ENCODE assay signal across 8 cellular contexts in genomic region chr17:7204828-7205461, GRCh38. TPM values are rescaled to one million over a fixed set of nuclear protein-coding genes. Genes with fewer than 3 reads are reported as not detected.
A peak's percentile ranks its signal among the peaks of the same experiment; 100 is the strongest.
DNase-seq lines count a peak whose midpoint lies in the region; ATAC-seq and TF ChIP-seq lines count a peak whose summit lies in the region.

No MANE protein-coding gene starts in this region.

- H3K4me1 Mint-ChIP-seq in GM23338: peaks cover 45% of the 10 kb centered on the region

- peak; percentile 75 for ATAC-seq in GM23338

- peak overlapping the region; percentile 91 for H3K27ac Mint-ChIP-seq in GM23338

- no peaks in the 10 kb centered on the region for H3K9me2 ChIP-seq in GM23338 (ENCODE audit: insufficient read depth)

- peaks cover 21% of the 10 kb centered on the region for H3F3A ChIP-seq in GM23338 (replicated peaks; ENCODE audit: low read depth)

- no peaks in the 10 kb centered on the region for H3K27me3 ChIP-seq in GM23338 (ENCODE audit: insufficient read depth)

- H3K4me2 ChIP-seq in GM23338: peak overlapping the region; percentile 89

- peaks cover 39% of the 10 kb centered on the region for H3K36me3 Mint-ChIP-seq in GM23338 (ENCODE audit: low read depth)

- H3K4me3 Mint-ChIP-seq in GM23338: peak overlapping the region; percentile 80

- H3K4me1 ChIP-seq in GM23338 (ENCODE audit: insufficient read depth): peaks cover 28% of the 10 kb centered on the region

- H4K20me1 ChIP-seq in GM23338 (replicated peaks; ENCODE audit: insufficient read depth): peaks cover 10% of the 10 kb centered on the region

- peak overlapping the region; percentile 55 for H3K4me3 ChIP-seq in GM23338
- H3K4me3 ChIP-seq in coronary artery: peak overlapping the region; percentile 76

- H2AFZ ChIP-seq in GM23338: no peak overlapping the region

- H3K9me3 Mint-ChIP-seq in GM23338: no peaks in the 10 kb centered on the region; the same call in 2 of the 3 replicates

- peaks cover 29% of the 10 kb centered on the region for H3K79me2 ChIP-seq in GM23338 (replicated peaks; ENCODE audit: insufficient read depth)

- H3K27ac ChIP-seq in GM23338 (ENCODE audit: low read depth) (peak overlapping the region; percentile 70), coronary artery (peak overlapping the region; percentile 57 to 70)

- peak; percentile 96 for DNase-seq in ELF-1 (ENCODE audit: low read depth, low spot score)
- peak; percentile 99 for DNase-seq in GM23338 (ENCODE audit: low spot score)
- peak; percentile 76 for DNase-seq in NCI-H1417 treated with DMSO at 0.1 percent for 48 hours (lab: John Stamatoyannopoulos, UW)
- DNase-seq in activated CD4-positive, alpha-beta T cell treated with anti-CD3 and anti-CD28 coated beads for 48 hours: peak; percentile 93
- DNase-seq in coronary artery (ENCODE audit: low spot score): peak; percentile 91
- peak; percentile 96 for DNase-seq in left kidney (ENCODE audit: low read depth, low spot score)
- peak; percentile 90 for DNase-seq in stimulated activated CD4-positive, alpha-beta T cell treated with anti-CD3 and anti-CD28 coated beads, Interleukin-1b, Interleukin-23, amount 100 ng/mL, for 48 hours
- no peak for DNase-seq in AML-193 (lab: John Stamatoyannopoulos, UW)

- peaks cover 10% of the 10 kb centered on the region for H3K27me3 Mint-ChIP-seq in GM23338 (ENCODE audit: insufficient read depth, low read depth, poor library complexity)

- no peak for TF ChIP-seq CTCF in GM23338 (conservative IDR thresholded peaks at IDR 0.05; ENCODE audit: low read depth in 2 of 2)
- TF ChIP-seq CTCF in coronary artery (IDR thresholded peaks at IDR 0.05): no peak

- H3K36me3 ChIP-seq in GM23338 (ENCODE audit: insufficient read depth): peaks cover 15% of the 10 kb centered on the region

TF ChIP-seq in GM23338, 12 proteins besides CTCF, POLR2A, EP300 and RAD21:
- peak; percentile 42; the same call in 1 of the 2 replicates for TF ChIP-seq POLR2AphosphoS5 (IDR thresholded peaks at IDR 0.05; ENCODE audit: low read depth)
- TF ChIP-seq CREB1 (CRISPR knock-in tag; IDR thresholded peaks at IDR 0.05; ENCODE audit: low read depth): peak; percentile 93
- TF ChIP-seq STAT1 (IDR thresholded peaks at IDR 0.05; ENCODE audit: unreplicated experiment): no peak

RNA-seq across cellular contexts. Expression of gene DLG4, which starts 14.7 kb away (rescaled TPM):
- 28.7 and 31.0 TPM in 2 replicates for total RNA-seq in GM23338 (2014; rRNA removed; shearing (Covaris generic))
- polyA plus RNA-seq in GM23338 (2016; fragmentation: Nextera tagmentation; extraction: Ambion mirVana): 7.7 and 11.1 TPM in 2 replicates

RNA-seq across cellular contexts. Expression of gene ACADVL, which starts 14.8 kb away (rescaled TPM):
- total RNA-seq in GM23338 (2014; rRNA removed; shearing (Covaris generic)): 108 and 152 TPM in 2 replicates
- polyA plus RNA-seq in GM23338 (2016; fragmentation: Nextera tagmentation; extraction: Ambion mirVana): 139 and 156 TPM in 2 replicates

RNA-seq across cellular contexts. Expression of gene ASGR1, which starts 25.8 kb away (rescaled TPM):
- total RNA-seq in GM23338 (2014; rRNA removed; shearing (Covaris generic)): 5.3 and 9.0 TPM in 2 replicates
- 5.9 and 8.3 TPM in 2 replicates for polyA plus RNA-seq in GM23338 (2016; fragmentation: Nextera tagmentation; extraction: Ambion mirVana)

RNA-seq across cellular contexts. Expression of gene DVL2, which starts 29.4 kb away (rescaled TPM):
- 53.9 and 80.6 TPM in 2 replicates for total RNA-seq in GM23338 (2014; rRNA removed; shearing (Covaris generic))
- polyA plus RNA-seq in GM23338 (2016; fragmentation: Nextera tagmentation; extraction: Ambion mirVana): 17.6 and 19.7 TPM in 2 replicates

RNA-seq across cellular contexts. Expression of gene PHF23, which starts 34.3 kb away (rescaled TPM):
- total RNA-seq in GM23338 (2014; rRNA removed; shearing (Covaris generic)): 33.2 and 51.0 TPM in 2 replicates
- 35.4 and 36.6 TPM in 2 replicates for polyA plus RNA-seq in GM23338 (2016; fragmentation: Nextera tagmentation; extraction: Ambion mirVana)

Comparison
In these comparisons a context has a peak if more than half of its experiments do, and no peak if none do; other contexts are left out.
1. DNase-seq: peak in ELF-1 (single experiment), GM23338 (single experiment), NCI-H1417 treated with DMSO at 0.1 percent for 48 hours (single experiment), activated CD4-positive, alpha-beta T cell treated with anti-CD3 and anti-CD28 coated beads for 48 hours (single experiment), coronary artery (single experiment), left kidney (single experiment) and stimulated activated CD4-positive, alpha-beta T cell treated with anti-CD3 and anti-CD28 coated beads, Interleukin-1b, Interleukin-23, amount 100 ng/mL, for 48 hours (single experiment); none in AML-193 (0 of 2).